In genomic region chr13:91907398-91907797, GRCh38 we compare ENCODE assay signal across 22 cellular contexts.
"Had no signal": no experiment of that assay in that cellular context is flagged by ENCODE, and none has a peak within 500 bp of the region (broad histone marks: within the 10 kb centered on the region; RNA-seq: fewer than 3 reads in every experiment).

No MANE protein-coding gene starts in this region.

- H3K79me2 ChIP-seq: hepatocyte had no signal

- H3K27ac Mint-ChIP-seq: dendritic cell treated with granulocyte-macrophage colony-stimulating factor and Interleukin-4, amounts not matched to agents 40 ng/mL and 50 ng/mL, for 4 days; effector memory CD8-positive, alpha-beta T cell; endodermal cell; mesothelial cell of epicardium; naive B cell had no signal

- H3K4me3 Mint-ChIP-seq: dendritic cell treated with granulocyte-macrophage colony-stimulating factor and Interleukin-4, amounts not matched to agents 40 ng/mL and 50 ng/mL, for 4 days; effector memory CD8-positive, alpha-beta T cell; endodermal cell; mesothelial cell of epicardium; naive B cell had no signal

- FAIRE-seq: endometrium, islet of Langerhans, keratinocyte had no signal

- H3K4me1 Mint-ChIP-seq: endodermal cell had no signal

- H3K4me3 ChIP-seq: colonic mucosa, esophagus muscularis mucosa, gastroesophageal sphincter, heart left ventricle, hepatocyte, left lung, lower lobe of right lung, mucosa of descending colon had no signal

- H3K36me3 Mint-ChIP-seq: mesothelial cell of epicardium, naive B cell had no signal

- H3K27ac ChIP-seq: colonic mucosa, esophagus muscularis mucosa, foreskin keratinocyte, gastroesophageal sphincter, heart left ventricle, hepatocyte, left lung, lower lobe of right lung had no signal

- H3K9me3 ChIP-seq: colonic mucosa, esophagus muscularis mucosa, gastroesophageal sphincter, left lung, lower lobe of right lung, mucosa of descending colon had no signal

- H3K27me3 ChIP-seq: colonic mucosa, esophagus muscularis mucosa, foreskin keratinocyte, gastroesophageal sphincter, heart left ventricle, hepatocyte, left lung had no signal

- H3K27me3 Mint-ChIP-seq: dendritic cell treated with granulocyte-macrophage colony-stimulating factor and Interleukin-4, amounts not matched to agents 40 ng/mL and 50 ng/mL, for 4 days; effector memory CD8-positive, alpha-beta T cell; naive B cell had no signal

- H2AFZ ChIP-seq: hepatocyte had no signal

- H3K36me3 ChIP-seq: colonic mucosa, esophagus muscularis mucosa, gastroesophageal sphincter, heart left ventricle, left lung, lower lobe of right lung had no signal

- H3K9me3 Mint-ChIP-seq: dendritic cell treated with granulocyte-macrophage colony-stimulating factor and Interleukin-4, amounts not matched to agents 40 ng/mL and 50 ng/mL, for 4 days; endodermal cell had no signal

- DNase-seq: colonic mucosa; cortex of kidney; effector CD8-positive, alpha-beta T cell; effector memory CD8-positive, alpha-beta T cell; endodermal cell; foreskin keratinocyte; heart left ventricle; left cardiac atrium; left lung; left ventricle myocardium superior; lower lobe of right lung; mesenchymal stem cell; mucosa of descending colon; naive B cell had no signal

- ATAC-seq: effector memory CD8-positive, alpha-beta T cell; foreskin keratinocyte; gastroesophageal sphincter; heart left ventricle; left cardiac atrium; left lung; left ventricle myocardium superior; lower lobe of right lung; mucosa of descending colon had no signal

- H3K4me2 ChIP-seq: hepatocyte had no signal

- H3K4me1 ChIP-seq: colonic mucosa, esophagus muscularis mucosa, foreskin keratinocyte, gastroesophageal sphincter, heart left ventricle, left lung, lower lobe of right lung had no signal
